In genomic region chr17:58127846-58128245, GRCh38 we compare ENCODE assay signal across 43 cellular contexts. TPM values are rescaled to one million over a fixed set of nuclear protein-coding genes. Genes with fewer than 3 reads are reported as not detected.
"Had no signal": no experiment of that assay in that cellular context is flagged by ENCODE, and none has a peak within 500 bp of the region (broad histone marks: within the 10 kb centered on the region; RNA-seq: fewer than 3 reads in every experiment).

No MANE protein-coding gene starts in this region.

- H3K36me3 Mint-ChIP-seq: activated naive CD4-positive, alpha-beta T cell treated with anti-CD3 and anti-CD28 coated beads, Interleukin-2, amount 10 ng/mL, durations not matched to agents 7 days and 5 days; activated naive CD4-positive, alpha-beta T cell treated with anti-CD3 and anti-CD28 coated beads, Interleukin-2, amount 50 U/mL, for 24 hours; activated naive CD8-positive, alpha-beta T cell; activated naive CD8-positive, alpha-beta T cell treated with anti-CD3 and anti-CD28 coated beads for 36 hours; activated naive CD8-positive, alpha-beta T cell treated with anti-CD3 and anti-CD28 coated beads, Interleukin-2, amount 10 ng/mL, durations not matched to agents 7 days and 5 days; brain had no signal

- H3K9me3 Mint-ChIP-seq: activated naive CD4-positive, alpha-beta T cell treated with anti-CD3 and anti-CD28 coated beads, Interleukin-2, amount 10 ng/mL, durations not matched to agents 7 days and 5 days; activated naive CD4-positive, alpha-beta T cell treated with anti-CD3 and anti-CD28 coated beads, Interleukin-2, amount 50 U/mL, for 24 hours; activated naive CD4-positive, alpha-beta T cell treated with anti-CD3 and anti-CD28 coated beads, Interleukin-2, amount 50 U/mL, for 72 hours; activated naive CD8-positive, alpha-beta T cell treated with anti-CD3 and anti-CD28 coated beads for 36 hours; activated naive CD8-positive, alpha-beta T cell treated with anti-CD3 and anti-CD28 coated beads, Interleukin-2, amount 50 U/mL, for 24 hours; activated T-cell treated with anti-CD3 and anti-CD28 coated beads, Interleukin-2, amount 50 U/mL, for 24 hours; activated T-cell treated with anti-CD3 and anti-CD28 coated beads, Interleukin-2, amount 50 U/mL, for 4 hours; activated T-cell treated with anti-CD3 and anti-CD28 coated beads, Interleukin-2, amount 50 U/mL, for 72 hours; activated T-helper 1 cell treated with anti-CD3 and anti-CD28 coated beads, Interleukin-12 subunit alpha, Interleukin-12 subunit beta, Interleukin-2, Interleukin-4 antibody, amounts not matched to agents 30 ng/mL and 10 ng/mL and 1 ng/mL, durations not matched to agents 14 hours and 24 hours and 36 hours; activated T-helper 17 cell treated with anti-CD3 and anti-CD28 coated beads, Interleukin-2, amount 50 U/mL, for 72 hours; activated T-helper 2 cell treated with anti-CD3 and anti-CD28 coated beads, Interferon-gamma antibody, Interleukin-2, Interleukin-4, amounts not matched to agents 10 μg/mL and 5 μg/mL and 100 μg/mL, durations not matched to agents 14 hours and 24 hours and 36 hours; brain; central memory CD8-positive, alpha-beta T cell had no signal

- H3K27ac ChIP-seq: adrenal gland, ascending aorta, body of pancreas, brain microvascular endothelial cell, breast epithelium, cardiac muscle cell had no signal

- H3K27me3 Mint-ChIP-seq: activated naive CD4-positive, alpha-beta T cell treated with anti-CD3 and anti-CD28 coated beads, Interleukin-2, amount 50 U/mL, for 24 hours; activated naive CD8-positive, alpha-beta T cell; activated naive CD8-positive, alpha-beta T cell treated with anti-CD3 and anti-CD28 coated beads for 36 hours; activated T-cell treated with anti-CD3 and anti-CD28 coated beads, Interleukin-2, amount 50 U/mL, for 24 hours; activated T-helper 17 cell treated with anti-CD3 and anti-CD28 coated beads, Interleukin-2, amount 50 U/mL, for 72 hours; central memory CD8-positive, alpha-beta T cell had no signal

- H3K4me1 Mint-ChIP-seq: activated naive CD4-positive, alpha-beta T cell treated with anti-CD3 and anti-CD28 coated beads, Interleukin-2, amount 10 ng/mL, durations not matched to agents 7 days and 5 days; activated naive CD8-positive, alpha-beta T cell treated with anti-CD3 and anti-CD28 coated beads, Interleukin-2, amount 10 ng/mL, durations not matched to agents 7 days and 5 days; activated naive CD8-positive, alpha-beta T cell treated with anti-CD3 and anti-CD28 coated beads, Interleukin-2, amount 50 U/mL, for 24 hours; activated T-helper 17 cell treated with anti-CD3 and anti-CD28 coated beads, Interleukin-2, amount 50 U/mL, for 72 hours; brain; central memory CD8-positive, alpha-beta T cell had no signal

- H3K27me3 ChIP-seq: ascending aorta, body of pancreas, brain microvascular endothelial cell, breast epithelium had no signal

- ATAC-seq: activated naive CD4-positive, alpha-beta T cell treated with anti-CD3 and anti-CD28 coated beads, Interleukin-2, amount 50 U/mL, for 72 hours; activated naive CD8-positive, alpha-beta T cell treated with anti-CD3 and anti-CD28 coated beads, Interleukin-2, amount 50 U/mL, for 24 hours; activated T-cell treated with anti-CD3 and anti-CD28 coated beads, Interleukin-2, amount 50 U/mL, for 4 hours; activated T-cell treated with anti-CD3 and anti-CD28 coated beads, Interleukin-2, amount 50 U/mL, for 72 hours; activated T-helper 17 cell treated with anti-CD3 and anti-CD28 coated beads, Interleukin-2, amount 50 U/mL, for 72 hours; body of pancreas had no signal

- H3K36me3 ChIP-seq: adrenal gland, ascending aorta, brain microvascular endothelial cell, breast epithelium, cardiac muscle cell had no signal

- H3K9me3 ChIP-seq: adrenal gland, ascending aorta, body of pancreas, breast epithelium had no signal

- H3K4me3 Mint-ChIP-seq: activated naive CD4-positive, alpha-beta T cell treated with anti-CD3 and anti-CD28 coated beads for 36 hours; activated naive CD4-positive, alpha-beta T cell treated with anti-CD3 and anti-CD28 coated beads, Interleukin-2, amount 10 ng/mL, durations not matched to agents 7 days and 5 days; activated naive CD4-positive, alpha-beta T cell treated with anti-CD3 and anti-CD28 coated beads, Interleukin-2, amount 50 U/mL, for 24 hours; activated naive CD8-positive, alpha-beta T cell; activated naive CD8-positive, alpha-beta T cell treated with anti-CD3 and anti-CD28 coated beads for 36 hours; activated naive CD8-positive, alpha-beta T cell treated with anti-CD3 and anti-CD28 coated beads, Interleukin-2, amount 10 ng/mL, durations not matched to agents 7 days and 5 days; activated naive CD8-positive, alpha-beta T cell treated with anti-CD3 and anti-CD28 coated beads, Interleukin-2, amount 50 U/mL, for 24 hours; activated T-cell treated with anti-CD3 and anti-CD28 coated beads, Interleukin-2, amount 50 U/mL, for 24 hours; activated T-cell treated with anti-CD3 and anti-CD28 coated beads, Interleukin-2, amount 50 U/mL, for 4 hours; activated T-cell treated with anti-CD3 and anti-CD28 coated beads, Interleukin-2, amount 50 U/mL, for 72 hours; activated T-helper 1 cell treated with anti-CD3 and anti-CD28 coated beads, Interleukin-12 subunit alpha, Interleukin-12 subunit beta, Interleukin-2, Interleukin-4 antibody, amounts not matched to agents 30 ng/mL and 10 ng/mL and 1 ng/mL, durations not matched to agents 14 hours and 24 hours and 36 hours; activated T-helper 17 cell treated with anti-CD3 and anti-CD28 coated beads, Interleukin-2, amount 50 U/mL, for 72 hours; brain; central memory CD8-positive, alpha-beta T cell had no signal

- H3K27ac Mint-ChIP-seq: activated naive CD4-positive, alpha-beta T cell treated with anti-CD3 and anti-CD28 coated beads for 36 hours; activated naive CD4-positive, alpha-beta T cell treated with anti-CD3 and anti-CD28 coated beads, Interleukin-2, amount 10 ng/mL, durations not matched to agents 7 days and 5 days; activated naive CD4-positive, alpha-beta T cell treated with anti-CD3 and anti-CD28 coated beads, Interleukin-2, amount 50 U/mL, for 24 hours; activated naive CD4-positive, alpha-beta T cell treated with anti-CD3 and anti-CD28 coated beads, Interleukin-2, amount 50 U/mL, for 72 hours; activated naive CD8-positive, alpha-beta T cell; activated naive CD8-positive, alpha-beta T cell treated with anti-CD3 and anti-CD28 coated beads for 36 hours; activated naive CD8-positive, alpha-beta T cell treated with anti-CD3 and anti-CD28 coated beads, Interleukin-2, amount 10 ng/mL, durations not matched to agents 7 days and 5 days; activated naive CD8-positive, alpha-beta T cell treated with anti-CD3 and anti-CD28 coated beads, Interleukin-2, amount 50 U/mL, for 24 hours; activated T-cell treated with anti-CD3 and anti-CD28 coated beads, Interleukin-2, amount 50 U/mL, for 24 hours; activated T-cell treated with anti-CD3 and anti-CD28 coated beads, Interleukin-2, amount 50 U/mL, for 72 hours; activated T-helper 1 cell treated with anti-CD3 and anti-CD28 coated beads, Interleukin-12 subunit alpha, Interleukin-12 subunit beta, Interleukin-2, Interleukin-4 antibody, amounts not matched to agents 30 ng/mL and 10 ng/mL and 1 ng/mL, durations not matched to agents 14 hours and 24 hours and 36 hours; activated T-helper 17 cell treated with anti-CD3 and anti-CD28 coated beads, Interleukin-2, amount 50 U/mL, for 72 hours; activated T-helper 2 cell treated with anti-CD3 and anti-CD28 coated beads, Interferon-gamma antibody, Interleukin-2, Interleukin-4, amounts not matched to agents 10 μg/mL and 5 μg/mL and 100 μg/mL, durations not matched to agents 14 hours and 24 hours and 36 hours; brain had no signal

- DNase-seq: activated effector memory CD4-positive, alpha-beta T cell treated with anti-CD3 and anti-CD28 coated beads, Interleukin-2, amount 50 U/mL, for 16 hours; activated effector memory CD4-positive, alpha-beta T cell treated with Interleukin-2 at 50 U/mL for 16 hours; activated gamma-delta T cell; activated gamma-delta T cell treated with Interleukin-2 at 50 U/mL for 16 hours; activated naive CD4-positive, alpha-beta T cell; activated naive CD4-positive, alpha-beta T cell treated with anti-CD3 and anti-CD28 coated beads for 36 hours; activated naive CD4-positive, alpha-beta T cell treated with anti-CD3 and anti-CD28 coated beads, Interleukin-2, amount 10 ng/mL, durations not matched to agents 7 days and 5 days; activated naive CD4-positive, alpha-beta T cell treated with anti-CD3 and anti-CD28 coated beads, Interleukin-2, amount 50 U/mL, for 16 hours; activated naive CD4-positive, alpha-beta T cell treated with Interleukin-2 at 50 U/mL for 16 hours; activated naive CD8-positive, alpha-beta T cell treated with anti-CD3 and anti-CD28 coated beads for 36 hours; activated naive CD8-positive, alpha-beta T cell treated with anti-CD3 and anti-CD28 coated beads, Interleukin-2, amount 10 ng/mL, durations not matched to agents 7 days and 5 days; activated naive CD8-positive, alpha-beta T cell treated with anti-CD3 and anti-CD28 coated beads, Interleukin-2, amount 50 U/mL, for 24 hours; activated T-cell treated with anti-CD3 and anti-CD28 coated beads, Interleukin-2, amount 50 U/mL, for 24 hours; activated T-cell treated with anti-CD3 and anti-CD28 coated beads, Interleukin-2, amount 50 U/mL, for 4 hours; activated T-cell treated with anti-CD3 and anti-CD28 coated beads, Interleukin-2, amount 50 U/mL, for 48 hours; activated T-cell treated with anti-CD3 and anti-CD28 coated beads, Interleukin-2, amount 50 U/mL, for 72 hours; adrenal gland; amniotic stem cell; amygdala; anterior cingulate cortex; aorta; body of pancreas; brain microvascular endothelial cell; caudate nucleus; central memory CD4-positive, alpha-beta T cell; cerebellar nuclear complex had no signal

- H3K4me1 ChIP-seq: adrenal gland, ascending aorta, body of pancreas, breast epithelium had no signal

- FAIRE-seq: astrocyte, bronchial epithelial cell had no signal

- H3K4me3 ChIP-seq: adrenal gland, ascending aorta, body of pancreas, breast epithelium, cardiac muscle cell had no signal

RNA-seq across cellular contexts. Expression of gene OR4D1, which starts 20.3 kb away (rescaled TPM):
- total RNA-seq: adrenal gland, aorta, ascending aorta, astrocyte, body of pancreas, breast epithelium, bronchial epithelial cell, cardiac muscle cell, cardiac septum, chondrocyte had no signal
- polyA plus RNA-seq: aorta, cardiac muscle cell had no signal

RNA-seq across cellular contexts. Expression of gene OR4D2, which starts 38.9 kb away (rescaled TPM):
- total RNA-seq: activated naive CD4-positive, alpha-beta T cell treated with anti-CD3 and anti-CD28 coated beads for 36 hours; activated naive CD4-positive, alpha-beta T cell treated with anti-CD3 and anti-CD28 coated beads, Interleukin-2, amount 50 U/mL, for 72 hours; activated naive CD8-positive, alpha-beta T cell treated with anti-CD3 and anti-CD28 coated beads for 36 hours; activated naive CD8-positive, alpha-beta T cell treated with anti-CD3 and anti-CD28 coated beads, Interleukin-2, amount 10 ng/mL, durations not matched to agents 7 days and 5 days; activated T-cell treated with anti-CD3 and anti-CD28 coated beads, Interleukin-2, amount 50 U/mL, for 4 hours; activated T-cell treated with anti-CD3 and anti-CD28 coated beads, Interleukin-2, amount 50 U/mL, for 72 hours; activated T-helper 1 cell treated with anti-CD3 and anti-CD28 coated beads, Interleukin-12 subunit alpha, Interleukin-12 subunit beta, Interleukin-2, Interleukin-4 antibody, amounts not matched to agents 30 ng/mL and 10 ng/mL and 1 ng/mL, durations not matched to agents 14 hours and 24 hours and 36 hours; activated T-helper 17 cell treated with anti-CD3 and anti-CD28 coated beads, Interleukin-2, amount 50 U/mL, for 72 hours; activated T-helper 2 cell treated with anti-CD3 and anti-CD28 coated beads, Interferon-gamma antibody, Interleukin-2, Interleukin-4, amounts not matched to agents 10 μg/mL and 5 μg/mL and 100 μg/mL, durations not matched to agents 14 hours and 24 hours and 36 hours; adrenal gland; aorta; ascending aorta; astrocyte; body of pancreas; breast epithelium; bronchial epithelial cell; cardiac muscle cell; cardiac septum; cerebellum; chondrocyte had no signal
- polyA plus RNA-seq: adipose tissue, adrenal gland, aorta, cardiac muscle cell had no signal
